ENCODE assay signal across 1 cellular context in the genomic region with DNA sequence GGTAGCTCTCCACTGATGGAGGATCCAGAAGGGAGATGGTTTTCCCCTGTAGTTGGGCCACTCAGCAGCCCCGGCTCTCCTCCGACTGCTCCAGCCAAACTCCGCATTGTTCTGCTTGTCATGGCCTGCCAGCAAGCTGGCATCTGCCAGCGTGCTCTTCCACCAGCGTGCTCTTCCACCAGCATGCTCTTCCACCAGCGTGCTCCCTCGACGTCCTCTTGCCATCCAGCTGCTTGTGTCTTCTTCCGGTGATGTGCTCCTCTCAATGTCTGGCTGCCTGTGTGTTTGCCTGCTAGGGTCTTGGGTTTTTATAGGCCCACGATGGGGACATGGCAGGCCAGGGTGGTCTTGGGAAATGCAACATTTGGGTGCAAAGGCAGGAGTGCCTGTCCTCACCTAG.
TF ChIP-seq lines count a peak whose summit lies in the region.

No MANE protein-coding gene starts in this region.

TF ChIP-seq in K562, 482 proteins besides CTCF, POLR2A, EP300 and RAD21 (continued from another document):
- TF ChIP-seq, protein P1, sequence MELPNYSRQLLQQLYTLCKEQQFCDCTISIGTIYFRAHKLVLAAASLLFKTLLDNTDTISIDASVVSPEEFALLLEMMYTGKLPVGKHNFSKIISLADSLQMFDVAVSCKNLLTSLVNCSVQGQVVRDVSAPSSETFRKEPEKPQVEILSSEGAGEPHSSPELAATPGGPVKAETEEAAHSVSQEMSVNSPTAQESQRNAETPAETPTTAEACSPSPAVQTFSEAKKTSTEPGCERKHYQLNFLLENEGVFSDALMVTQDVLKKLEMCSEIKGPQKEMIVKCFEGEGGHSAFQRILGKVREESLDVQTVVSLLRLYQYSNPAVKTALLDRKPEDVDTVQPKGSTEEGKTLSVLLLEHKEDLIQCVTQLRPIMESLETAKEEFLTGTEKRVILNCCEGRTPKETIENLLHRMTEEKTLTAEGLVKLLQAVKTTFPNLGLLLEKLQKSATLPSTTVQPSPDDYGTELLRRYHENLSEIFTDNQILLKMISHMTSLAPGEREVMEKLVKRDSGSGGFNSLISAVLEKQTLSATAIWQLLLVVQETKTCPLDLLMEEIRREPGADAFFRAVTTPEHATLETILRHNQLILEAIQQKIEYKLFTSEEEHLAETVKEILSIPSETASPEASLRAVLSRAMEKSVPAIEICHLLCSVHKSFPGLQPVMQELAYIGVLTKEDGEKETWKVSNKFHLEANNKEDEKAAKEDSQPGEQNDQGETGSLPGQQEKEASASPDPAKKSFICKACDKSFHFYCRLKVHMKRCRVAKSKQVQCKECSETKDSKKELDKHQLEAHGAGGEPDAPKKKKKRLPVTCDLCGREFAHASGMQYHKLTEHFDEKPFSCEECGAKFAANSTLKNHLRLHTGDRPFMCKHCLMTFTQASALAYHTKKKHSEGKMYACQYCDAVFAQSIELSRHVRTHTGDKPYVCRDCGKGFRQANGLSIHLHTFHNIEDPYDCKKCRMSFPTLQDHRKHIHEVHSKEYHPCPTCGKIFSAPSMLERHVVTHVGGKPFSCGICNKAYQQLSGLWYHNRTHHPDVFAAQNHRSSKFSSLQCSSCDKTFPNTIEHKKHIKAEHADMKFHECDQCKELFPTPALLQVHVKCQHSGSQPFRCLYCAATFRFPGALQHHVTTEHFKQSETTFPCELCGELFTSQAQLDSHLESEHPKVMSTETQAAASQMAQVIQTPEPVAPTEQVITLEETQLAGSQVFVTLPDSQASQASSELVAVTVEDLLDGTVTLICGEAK (IDR thresholded peaks at IDR 0.05), result no peak
- TF ChIP-seq, protein P1 (CRISPR knock-in tag; IDR thresholded peaks at IDR 0.05), result 0 out of 2 replicates have a peak, but pooled peaks have one; percentile 41
- TF ChIP-seq, protein P2, sequence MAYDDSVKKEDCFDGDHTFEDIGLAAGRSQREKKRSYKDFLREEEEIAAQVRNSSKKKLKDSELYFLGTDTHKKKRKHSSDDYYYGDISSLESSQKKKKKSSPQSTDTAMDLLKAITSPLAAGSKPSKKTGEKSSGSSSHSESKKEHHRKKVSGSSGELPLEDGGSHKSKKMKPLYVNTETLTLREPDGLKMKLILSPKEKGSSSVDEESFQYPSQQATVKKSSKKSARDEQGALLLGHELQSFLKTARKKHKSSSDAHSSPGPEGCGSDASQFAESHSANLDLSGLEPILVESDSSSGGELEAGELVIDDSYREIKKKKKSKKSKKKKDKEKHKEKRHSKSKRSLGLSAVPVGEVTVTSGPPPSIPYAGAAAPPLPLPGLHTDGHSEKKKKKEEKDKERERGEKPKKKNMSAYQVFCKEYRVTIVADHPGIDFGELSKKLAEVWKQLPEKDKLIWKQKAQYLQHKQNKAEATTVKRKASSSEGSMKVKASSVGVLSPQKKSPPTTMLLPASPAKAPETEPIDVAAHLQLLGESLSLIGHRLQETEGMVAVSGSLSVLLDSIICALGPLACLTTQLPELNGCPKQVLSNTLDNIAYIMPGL (CRISPR knock-in tag; IDR thresholded peaks at IDR 0.05), result peak; percentile 68; the same call in 1 of the 2 replicates
- TF ChIP-seq PURB (CRISPR knock-in tag; IDR thresholded peaks at IDR 0.05; ENCODE audit: low read depth) (peak; percentile 78; the same call in 1 of the 2 replicates), ZC3H4 (CRISPR knock-in tag; IDR thresholded peaks at IDR 0.05; ENCODE audit: borderline replicate concordance) (0 out of 2 replicates have a peak, but pooled peaks have one; percentile 63), MCM7 (IDR thresholded peaks at IDR 0.05) (no peak), NR3C1 (CRISPR knock-in tag; IDR thresholded peaks at IDR 0.05) (peak; percentile 89; the same call in 1 of the 2 replicates), HMG20B (CRISPR knock-in tag; IDR thresholded peaks at IDR 0.05) (no peak), SMAD4 (CRISPR knock-in tag; conservative IDR thresholded peaks at IDR 0.05) (no peak), MED1 (CRISPR knock-in tag; IDR thresholded peaks at IDR 0.05; ENCODE audit: borderline replicate concordance) (no peak), FOSL1 (tag; conservative IDR thresholded peaks at IDR 0.05) (no peak), ZNF175 (CRISPR knock-in tag; IDR thresholded peaks at IDR 0.05; ENCODE audit: low read depth) (no peak), BCOR (IDR thresholded peaks at IDR 0.05) (no peak), RNF2 (IDR thresholded peaks at IDR 0.05) (no peak), ZNF551 (CRISPR knock-in tag; IDR thresholded peaks at IDR 0.05) (no peak), TSC22D4 (tag; IDR thresholded peaks at IDR 0.05) (no peak), ZKSCAN8 (CRISPR knock-in tag; IDR thresholded peaks at IDR 0.05) (no peak), THRAP3 (IDR thresholded peaks at IDR 0.05; ENCODE audit: borderline replicate concordance) (no peak)
- TF ChIP-seq, protein P3, sequence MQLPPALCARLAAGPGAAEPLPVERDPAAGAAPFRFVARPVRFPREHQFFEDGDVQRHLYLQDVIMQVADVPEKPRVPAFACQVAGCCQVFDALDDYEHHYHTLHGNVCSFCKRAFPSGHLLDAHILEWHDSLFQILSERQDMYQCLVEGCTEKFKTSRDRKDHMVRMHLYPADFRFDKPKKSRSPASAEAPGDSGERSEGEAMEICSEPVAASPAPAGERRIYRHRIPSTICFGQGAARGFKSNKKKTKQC (CRISPR knock-in tag; IDR thresholded peaks at IDR 0.05), result 0 out of 2 replicates have a peak, but pooled peaks have one; percentile 69
- TF ChIP-seq, protein P4, sequence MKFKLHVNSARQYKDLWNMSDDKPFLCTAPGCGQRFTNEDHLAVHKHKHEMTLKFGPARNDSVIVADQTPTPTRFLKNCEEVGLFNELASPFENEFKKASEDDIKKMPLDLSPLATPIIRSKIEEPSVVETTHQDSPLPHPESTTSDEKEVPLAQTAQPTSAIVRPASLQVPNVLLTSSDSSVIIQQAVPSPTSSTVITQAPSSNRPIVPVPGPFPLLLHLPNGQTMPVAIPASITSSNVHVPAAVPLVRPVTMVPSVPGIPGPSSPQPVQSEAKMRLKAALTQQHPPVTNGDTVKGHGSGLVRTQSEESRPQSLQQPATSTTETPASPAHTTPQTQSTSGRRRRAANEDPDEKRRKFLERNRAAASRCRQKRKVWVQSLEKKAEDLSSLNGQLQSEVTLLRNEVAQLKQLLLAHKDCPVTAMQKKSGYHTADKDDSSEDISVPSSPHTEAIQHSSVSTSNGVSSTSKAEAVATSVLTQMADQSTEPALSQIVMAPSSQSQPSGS (CRISPR knock-in tag; IDR thresholded peaks at IDR 0.05), result peak; percentile 84; the same call in 1 of the 2 replicates
- TF ChIP-seq, protein P5, sequence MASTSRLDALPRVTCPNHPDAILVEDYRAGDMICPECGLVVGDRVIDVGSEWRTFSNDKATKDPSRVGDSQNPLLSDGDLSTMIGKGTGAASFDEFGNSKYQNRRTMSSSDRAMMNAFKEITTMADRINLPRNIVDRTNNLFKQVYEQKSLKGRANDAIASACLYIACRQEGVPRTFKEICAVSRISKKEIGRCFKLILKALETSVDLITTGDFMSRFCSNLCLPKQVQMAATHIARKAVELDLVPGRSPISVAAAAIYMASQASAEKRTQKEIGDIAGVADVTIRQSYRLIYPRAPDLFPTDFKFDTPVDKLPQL (IDR thresholded peaks at IDR 0.05; ENCODE audit: extremely low read depth, insufficient read length), result no peak
- TF ChIP-seq, protein P6, sequence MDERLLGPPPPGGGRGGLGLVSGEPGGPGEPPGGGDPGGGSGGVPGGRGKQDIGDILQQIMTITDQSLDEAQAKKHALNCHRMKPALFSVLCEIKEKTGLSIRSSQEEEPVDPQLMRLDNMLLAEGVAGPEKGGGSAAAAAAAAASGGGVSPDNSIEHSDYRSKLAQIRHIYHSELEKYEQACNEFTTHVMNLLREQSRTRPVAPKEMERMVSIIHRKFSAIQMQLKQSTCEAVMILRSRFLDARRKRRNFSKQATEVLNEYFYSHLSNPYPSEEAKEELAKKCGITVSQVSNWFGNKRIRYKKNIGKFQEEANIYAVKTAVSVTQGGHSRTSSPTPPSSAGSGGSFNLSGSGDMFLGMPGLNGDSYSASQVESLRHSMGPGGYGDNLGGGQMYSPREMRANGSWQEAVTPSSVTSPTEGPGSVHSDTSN (CRISPR knock-in tag; IDR thresholded peaks at IDR 0.05; ENCODE audit: low read depth), result 0 out of 2 replicates have a peak, but pooled peaks have one; percentile 29
- TF ChIP-seq, protein P6 (tag; conservative IDR thresholded peaks at IDR 0.05; ENCODE audit: low read depth), result no peak
- TF ChIP-seq, protein P7, sequence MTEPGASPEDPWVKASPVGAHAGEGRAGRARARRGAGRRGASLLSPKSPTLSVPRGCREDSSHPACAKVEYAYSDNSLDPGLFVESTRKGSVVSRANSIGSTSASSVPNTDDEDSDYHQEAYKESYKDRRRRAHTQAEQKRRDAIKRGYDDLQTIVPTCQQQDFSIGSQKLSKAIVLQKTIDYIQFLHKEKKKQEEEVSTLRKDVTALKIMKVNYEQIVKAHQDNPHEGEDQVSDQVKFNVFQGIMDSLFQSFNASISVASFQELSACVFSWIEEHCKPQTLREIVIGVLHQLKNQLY (CRISPR knock-in tag; conservative IDR thresholded peaks at IDR 0.05), result peak in 1 of 2 experiments; percentile 92; a peak in 2 of 4 replicates
- TF ChIP-seq, protein P8, sequence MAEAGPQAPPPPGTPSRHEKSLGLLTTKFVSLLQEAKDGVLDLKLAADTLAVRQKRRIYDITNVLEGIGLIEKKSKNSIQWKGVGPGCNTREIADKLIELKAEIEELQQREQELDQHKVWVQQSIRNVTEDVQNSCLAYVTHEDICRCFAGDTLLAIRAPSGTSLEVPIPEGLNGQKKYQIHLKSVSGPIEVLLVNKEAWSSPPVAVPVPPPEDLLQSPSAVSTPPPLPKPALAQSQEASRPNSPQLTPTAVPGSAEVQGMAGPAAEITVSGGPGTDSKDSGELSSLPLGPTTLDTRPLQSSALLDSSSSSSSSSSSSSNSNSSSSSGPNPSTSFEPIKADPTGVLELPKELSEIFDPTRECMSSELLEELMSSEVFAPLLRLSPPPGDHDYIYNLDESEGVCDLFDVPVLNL (CRISPR knock-in tag; IDR thresholded peaks at IDR 0.05; ENCODE audit: low read depth), result 0 out of 2 replicates have a peak, but pooled peaks have one; percentile 16
